ENCODE assay signal across 8 cellular contexts in the genomic region with DNA sequence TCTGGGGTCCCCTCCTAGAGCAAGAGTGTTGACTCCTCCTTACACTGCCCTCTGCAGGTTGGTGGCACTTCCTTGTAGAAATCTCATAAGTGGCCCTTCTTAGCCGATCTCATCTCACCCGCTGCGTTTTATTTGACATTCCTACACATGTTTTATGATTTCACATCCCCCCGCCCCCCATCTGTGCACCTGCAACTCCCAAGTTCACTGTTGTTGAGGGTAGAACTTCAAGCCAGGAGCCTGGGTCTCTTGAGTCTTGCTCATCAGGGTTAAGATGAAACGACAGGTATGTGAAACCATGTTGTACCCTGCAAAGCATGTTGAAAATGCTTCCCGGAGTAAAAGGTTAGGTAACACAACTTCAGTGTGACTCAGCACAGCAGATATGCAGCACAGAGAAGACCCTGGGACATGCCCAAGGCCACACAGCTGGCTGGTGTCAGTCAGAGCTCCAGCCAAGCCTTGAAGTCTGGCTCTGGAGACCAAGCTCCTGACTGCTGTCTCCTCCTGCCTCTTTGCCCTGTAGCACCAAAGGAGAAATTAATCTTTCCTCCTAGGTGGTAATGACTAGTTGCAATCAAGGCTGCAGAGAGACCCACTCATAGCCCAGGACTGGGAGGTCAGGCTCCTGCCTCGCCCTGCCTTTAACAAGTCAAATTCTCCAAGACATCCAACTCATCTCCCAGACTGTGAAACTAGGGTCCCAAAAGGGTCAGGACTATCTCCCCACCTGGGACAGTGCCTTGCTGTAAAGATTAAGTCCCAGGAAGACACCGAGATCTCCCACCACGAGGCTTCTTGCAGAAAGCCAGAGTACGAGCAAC.
A peak's percentile ranks its signal among the peaks of the same experiment; 100 is the strongest.
DNase-seq lines count a peak whose midpoint lies in the region; ATAC-seq and TF ChIP-seq lines count a peak whose summit lies in the region.

No MANE protein-coding gene starts in this region.

- DNase-seq in AG04450 (ENCODE audit: low read depth, low spot score) (no peak), RPMI8226 (peak; percentile 33), endothelial cell (ENCODE audit: low spot score) (peak; percentile 52), mucosa of gallbladder (ENCODE audit: low spot score) (peak; percentile 30), DMS114 treated with DMSO at 0.1 percent for 48 hours (lab: John Stamatoyannopoulos, UW; ENCODE audit: unreplicated experiment) (no peak), CD1c-positive myeloid dendritic cell (ENCODE audit: extremely low spot score) (no peak)

- no peaks in the 10 kb centered on the region for H3K9me3 ChIP-seq in AG04450 (ENCODE audit: control insufficient read depth, insufficient read depth, low read length)

- peaks cover 7% of the 10 kb centered on the region for H3K4me1 Mint-ChIP-seq in endothelial cell (ENCODE audit: unreplicated experiment)

- H3K27ac ChIP-seq in AG04450 (ENCODE audit: low read depth, low read length): no peak overlapping the region

- H3K27me3 Mint-ChIP-seq in endothelial cell (ENCODE audit: unreplicated experiment): peaks cover 10% of the 10 kb centered on the region

- H3K4me3 Mint-ChIP-seq in endothelial cell (ENCODE audit: unreplicated experiment): no peak overlapping the region

- peak; percentile 63 for TF ChIP-seq CTCF in AG04450 (IDR thresholded peaks at IDR 0.05; ENCODE audit: low read depth, low read length)
- peak; percentile 45 for TF ChIP-seq CTCF in GM12874 (IDR thresholded peaks at IDR 0.05; ENCODE audit: insufficient read depth, low read depth, low read length)
- TF ChIP-seq CTCF in endothelial cell (IDR thresholded peaks at IDR 0.05; ENCODE audit: unreplicated experiment): peak; percentile 35

- H3K27me3 ChIP-seq in AG04450 (ENCODE audit: control insufficient read depth, insufficient read depth, low read length): peaks cover 2% of the 10 kb centered on the region

- no peak for ATAC-seq in GM19452 (IDR thresholded peaks at IDR 0.05; ENCODE audit: unreplicated experiment)

- no peaks in the 10 kb centered on the region for H3K9me3 Mint-ChIP-seq in endothelial cell (ENCODE audit: unreplicated experiment)

- POLR2A ChIA-PET in AG04450 (lab: Yijun Ruan, JAX): no interaction called here

- H3K4me3 ChIP-seq in AG04450 (ENCODE audit: low read depth, low read length): no peak overlapping the region

- H3K36me3 Mint-ChIP-seq in endothelial cell (ENCODE audit: low read depth, unreplicated experiment): no peaks in the 10 kb centered on the region

- H3K27ac Mint-ChIP-seq in endothelial cell (ENCODE audit: unreplicated experiment): no peak overlapping the region

- CTCF ChIA-PET in AG04450 (lab: Charles Lee): interaction anchor here (0.6 to 1.6 kb wide), 12 partner anchors 8 to 114 kb away, joined by 3 to 7 read pairs (median 3); no protein-coding TSS in a partner anchor

Comparison
In these comparisons a context has a peak if more than half of its experiments do, and no peak if none do; other contexts are left out.
1. DNase-seq: peak in RPMI8226 (single experiment), endothelial cell (single experiment) and mucosa of gallbladder (single experiment); none in AG04450 (single experiment), DMS114 treated with DMSO at 0.1 percent for 48 hours (single experiment) and CD1c-positive myeloid dendritic cell (single experiment).
2. Peak in every context shown above with its lines, with median percentiles within 50 percentile points of each other: CTCF ChIP-seq.